ENCODE assay signal across 11 cellular contexts in the genomic region with DNA sequence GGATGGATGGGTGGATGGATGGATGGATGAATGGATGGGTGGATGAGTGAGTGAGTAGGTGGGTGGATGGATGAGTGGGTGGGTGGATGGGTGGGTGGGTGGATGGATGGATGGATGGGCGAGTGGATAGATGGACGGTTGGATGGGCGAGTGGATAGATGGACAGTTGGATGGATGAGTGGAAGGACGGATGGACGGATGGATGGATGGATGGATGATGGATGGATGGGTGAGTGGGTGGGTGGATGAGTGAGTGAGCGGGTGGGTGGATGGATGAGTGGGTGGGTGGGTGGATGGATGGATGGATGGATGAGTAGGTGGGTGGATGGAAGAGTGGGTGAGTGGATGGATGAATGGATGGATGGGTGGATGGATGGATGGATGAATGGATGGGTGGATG. TPM values are rescaled to one million over a fixed set of nuclear protein-coding genes. Genes with fewer than 3 reads are reported as not detected.
"Had no signal": no experiment of that assay in that cellular context is flagged by ENCODE, and none has a peak within 500 bp of the region (broad histone marks: within the 10 kb centered on the region; RNA-seq: fewer than 3 reads in every experiment).

No MANE protein-coding gene starts in this region.

RNA-seq across cellular contexts. Expression of gene DRC7, which starts 35.2 kb away (rescaled TPM):
- total RNA-seq: activated B cell treated with CpG ODN at 0.5 μM for 24 hours; activated CD4-positive, alpha-beta memory T cell treated with anti-CD3 and anti-CD28 coated beads for 36 hours; activated CD4-positive, alpha-beta memory T cell treated with anti-CD3 and anti-CD28 coated beads, Interleukin-2, amount 10 ng/mL, durations not matched to agents 7 days and 5 days; activated CD4-positive, alpha-beta T cell treated with anti-CD3 and anti-CD28 coated beads, Interleukin-2, amount 10 ng/mL, durations not matched to agents 24 days and 14 days; activated CD4-positive, alpha-beta T cell treated with anti-CD3 and anti-CD28 coated beads, Interleukin-2, amount 10 ng/mL, durations not matched to agents 7 days and 5 days; activated CD8-positive, alpha-beta memory T cell treated with anti-CD3 and anti-CD28 coated beads for 36 hours; activated CD8-positive, alpha-beta memory T cell treated with anti-CD3 and anti-CD28 coated beads, Interleukin-2, amount 10 ng/mL, durations not matched to agents 7 days and 5 days; T-cell; T-helper 1 cell treated with Interleukin-12 subunit alpha and Interleukin-12 subunit beta and Interleukin-4 antibody, amounts not matched to agents 30 ng/mL and 1 ng/mL, for 36 hours; T-helper 2 cell treated with Interferon-gamma antibody and Interleukin-4, amounts not matched to agents 100 ng/mL and 5 ng/mL, for 36 hours; WTC11 had no signal
